In genomic region chr3:120743556-120744195, GRCh38 we compare ENCODE assay signal across 1 cellular context.
TF ChIP-seq lines count a peak whose summit lies in the region.

No MANE protein-coding gene starts in this region.

TF ChIP-seq in SK-N-SH, 30 proteins besides CTCF, POLR2A, EP300 and RAD21 (continued from another document):
- TF ChIP-seq, protein P1, sequence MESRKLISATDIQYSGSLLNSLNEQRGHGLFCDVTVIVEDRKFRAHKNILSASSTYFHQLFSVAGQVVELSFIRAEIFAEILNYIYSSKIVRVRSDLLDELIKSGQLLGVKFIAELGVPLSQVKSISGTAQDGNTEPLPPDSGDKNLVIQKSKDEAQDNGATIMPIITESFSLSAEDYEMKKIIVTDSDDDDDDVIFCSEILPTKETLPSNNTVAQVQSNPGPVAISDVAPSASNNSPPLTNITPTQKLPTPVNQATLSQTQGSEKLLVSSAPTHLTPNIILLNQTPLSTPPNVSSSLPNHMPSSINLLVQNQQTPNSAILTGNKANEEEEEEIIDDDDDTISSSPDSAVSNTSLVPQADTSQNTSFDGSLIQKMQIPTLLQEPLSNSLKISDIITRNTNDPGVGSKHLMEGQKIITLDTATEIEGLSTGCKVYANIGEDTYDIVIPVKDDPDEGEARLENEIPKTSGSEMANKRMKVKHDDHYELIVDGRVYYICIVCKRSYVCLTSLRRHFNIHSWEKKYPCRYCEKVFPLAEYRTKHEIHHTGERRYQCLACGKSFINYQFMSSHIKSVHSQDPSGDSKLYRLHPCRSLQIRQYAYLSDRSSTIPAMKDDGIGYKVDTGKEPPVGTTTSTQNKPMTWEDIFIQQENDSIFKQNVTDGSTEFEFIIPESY (IDR thresholded peaks at IDR 0.05; ENCODE audit: borderline replicate concordance, low read depth): no peak
- TF ChIP-seq MXI1 (IDR thresholded peaks at IDR 0.05; ENCODE audit: low read depth, low read length): no peak
- no peak for TF ChIP-seq SMC3 (IDR thresholded peaks at IDR 0.05; ENCODE audit: low read depth, low read length)
- TF ChIP-seq TCF12 (IDR thresholded peaks at IDR 0.05): no peak
- TF ChIP-seq TEAD4 (IDR thresholded peaks at IDR 0.05; ENCODE audit: borderline replicate concordance, insufficient read depth): no peak
- TF ChIP-seq MEF2A (IDR thresholded peaks at IDR 0.05; ENCODE audit: borderline replicate concordance, low read depth): no peak
- no peak for TF ChIP-seq FOSL2 (IDR thresholded peaks at IDR 0.05; ENCODE audit: borderline replicate concordance, low read depth)
- TF ChIP-seq RFX5 (IDR thresholded peaks at IDR 0.05; ENCODE audit: low read length): no peak
- no peak for TF ChIP-seq JUND (IDR thresholded peaks at IDR 0.05)
- no peak for TF ChIP-seq NFIC (IDR thresholded peaks at IDR 0.05; ENCODE audit: borderline replicate concordance)
- TF ChIP-seq IRF3 (IDR thresholded peaks at IDR 0.05; ENCODE audit: low read depth, low read length): no peak
- TF ChIP-seq ELF1 (IDR thresholded peaks at IDR 0.05): no peak
- no peak for TF ChIP-seq CHD2 (IDR thresholded peaks at IDR 0.05; ENCODE audit: low read length, partially characterized antibody)
- no peak for TF ChIP-seq USF2 (IDR thresholded peaks at IDR 0.05; ENCODE audit: borderline replicate concordance, low read depth, low read length)
